In genomic region chr2:43225788-43226557, GRCh38 we compare ENCODE assay signal across 8 cellular contexts. TPM values are rescaled to one million over a fixed set of nuclear protein-coding genes. Genes with fewer than 3 reads are reported as not detected.
DNase-seq lines count a peak whose midpoint lies in the region; ATAC-seq and TF ChIP-seq lines count a peak whose summit lies in the region.

No MANE protein-coding gene starts in this region.

- no peaks in the 10 kb centered on the region for H3K27me3 ChIP-seq in ascending aorta

- peaks cover 30 to 41% of the 10 kb centered on the region in 2 donors for H3K36me3 ChIP-seq in ascending aorta

- peaks cover 9 to 20% of the 10 kb centered on the region in 2 donors for H3K4me1 ChIP-seq in ascending aorta

- CTCF ChIA-PET in T-cell (lab: Charles Lee), result interaction anchor here (0.6 to 3.8 kb wide), 12 partner anchors 6 to 367 kb away, joined by 3 to 45 read pairs (median 4); no protein-coding TSS in a partner anchor

- peaks cover 0 to 4% of the 10 kb centered on the region in 2 donors for H3K27me3 Mint-ChIP-seq in T-cell

- intact Hi-C loops in ascending aorta (cut with DNase I), result loop anchor here (2.0 to 5.0 kb wide), 8 partner anchors 76 to 397 kb away; no protein-coding TSS in a partner anchor
- intact Hi-C loops in sciatic nerve (cut with DNase I), result loop anchor here (2.0 to 10.0 kb wide), 4 partner anchors 91 to 279 kb away; no protein-coding TSS in a partner anchor

- POLR2A ChIA-PET in T-cell (lab: Charles Lee), result interaction anchor here (0.6 to 4.0 kb wide), 23 partner anchors 8 to 1057 kb away, joined by 3 to 32 read pairs (median 5); partner anchors contain the start of genes EML4 (in 1 of the 2) and THADA (in 1 of the 2)

- TF ChIP-seq CTCF in ascending aorta (IDR thresholded peaks at IDR 0.05), result no peak

- no peaks in the 10 kb centered on the region for H3K9me3 ChIP-seq in ascending aorta

- DNase-seq in COLO668 (lab: John Stamatoyannopoulos, UW; ENCODE audit: unreplicated experiment) (peak; percentile 81), T-cell (peak in 31 of 34 experiments; percentile 34 to 69 (median 49)), ascending aorta (ENCODE audit: low spot score in 2 of 2) (peak in 1 of 2 donors; percentile 74), hepatic stellate cell (ENCODE audit: low spot score) (peak; percentile 79), sciatic nerve (ENCODE audit: low spot score) (peak; percentile 84), HT-29 (ENCODE audit: low spot score) (no peak)

- no peaks in the 10 kb centered on the region for H3K9me3 Mint-ChIP-seq in T-cell

- H3K4me1 Mint-ChIP-seq in T-cell, result peaks cover 31 to 49% (median 33%) of the 10 kb centered on the region in 3 donors

- H3K4me3 ChIP-seq in ascending aorta, result peak overlapping the region; percentile 81 to 89

- peak; percentile 14 for ATAC-seq in GM19438 (IDR thresholded peaks at IDR 0.05; ENCODE audit: low read depth, unreplicated experiment)
- peak; percentile 23 for ATAC-seq in HG03571 (IDR thresholded peaks at IDR 0.05; ENCODE audit: unreplicated experiment)
- peak; percentile 2 to 7 (median 4) for ATAC-seq in T-cell (replicated peaks in 1 of 4)
- peak; percentile 7 for ATAC-seq in sciatic nerve

- peaks cover 44% of the 10 kb centered on the region for H3K36me3 Mint-ChIP-seq in T-cell

- peak overlapping the region; percentile 87 to 90 for H3K27ac Mint-ChIP-seq in T-cell

- peak overlapping the region; percentile 98 for H3K27ac ChIP-seq in ascending aorta

- peak overlapping the region; percentile 74 to 98 (median 95) for H3K4me3 Mint-ChIP-seq in T-cell

RNA-seq across cellular contexts. Expression of gene ZFP36L2, which starts 0.4 kb away (rescaled TPM):
- total RNA-seq in T-cell (100 to 1,000 TPM; 329 to 974 (median 377) TPM), ascending aorta (148 TPM), sciatic nerve (172 TPM)
- 19.4 and 20.5 TPM in 2 replicates for total RNA-seq in HT-29 (2014; rRNA removed; shearing (Covaris generic))
